ENCODE assay signal across 1 cellular context in genomic region chr4:151238477-151238876, GRCh38.
TF ChIP-seq lines count a peak whose summit lies in the region.

No MANE protein-coding gene starts in this region.

TF ChIP-seq in HCT116, 20 proteins besides CTCF, POLR2A, EP300 and RAD21 (continued from another document):
- no peak for TF ChIP-seq REST (IDR thresholded peaks at IDR 0.05; ENCODE audit: low read depth)
- TF ChIP-seq CEBPB (IDR thresholded peaks at IDR 0.05; ENCODE audit: low read depth) = no peak
- no peak for TF ChIP-seq YY1 (IDR thresholded peaks at IDR 0.05; ENCODE audit: extremely low read depth, insufficient replicate concordance, low read depth, low read length)
- no peak for TF ChIP-seq SRF (IDR thresholded peaks at IDR 0.05; ENCODE audit: low read depth)
- TF ChIP-seq JUND (IDR thresholded peaks at IDR 0.05) = no peak
- no peak for TF ChIP-seq MAX (IDR thresholded peaks at IDR 0.05)
- no peak for TF ChIP-seq ZBTB33 (IDR thresholded peaks at IDR 0.05; ENCODE audit: extremely low read depth, insufficient replicate concordance, low read length)
- no peak for TF ChIP-seq ATF3 (IDR thresholded peaks at IDR 0.05)
- TF ChIP-seq SIN3A (IDR thresholded peaks at IDR 0.05; ENCODE audit: low read depth) = no peak
- TF ChIP-seq EZH2phosphoT487 (IDR thresholded peaks at IDR 0.05; ENCODE audit: borderline replicate concordance) = no peak
TF ChIP-seq in HCT116: peak in this region for 0.
